ENCODE assay signal across 9 cellular contexts in genomic region chr7:117010375-117011133, GRCh38. TPM values are rescaled to one million over a fixed set of nuclear protein-coding genes. Genes with fewer than 3 reads are reported as not detected.
DNase-seq lines count a peak whose midpoint lies in the region; ATAC-seq lines count a peak whose summit lies in the region.
"Had no signal": no experiment of that assay in that cellular context is flagged by ENCODE, and none has a peak within 500 bp of the region (broad histone marks: within the 10 kb centered on the region; RNA-seq: fewer than 3 reads in every experiment).

No MANE protein-coding gene starts in this region.

- peak; percentile 37 for ATAC-seq in GM18499 (IDR thresholded peaks at IDR 0.05; ENCODE audit: insufficient read depth, unreplicated experiment)
- ATAC-seq in GM21528 (IDR thresholded peaks at IDR 0.05; ENCODE audit: low FRiP score, unreplicated experiment) = peak; percentile 44
- peak; percentile 36 for ATAC-seq in HG03571 (IDR thresholded peaks at IDR 0.05; ENCODE audit: unreplicated experiment)

- intact Hi-C loops in posterior vena cava (cut with DNase I) = no loop called here

- DNase-seq in glomerular visceral epithelial cell (ENCODE audit: extremely low spot score) (peak; percentile 2), NCI-H524 treated with DMSO at 0.1 percent for 48 hours (lab: John Stamatoyannopoulos, UW) (no peak), AG08395 (ENCODE audit: low spot score) (no peak), posterior vena cava (ENCODE audit: low spot score) (no peak), medulla oblongata (ENCODE audit: extremely low spot score) (no peak)
- DNase-seq: SHP77 had no signal

RNA-seq across cellular contexts. Expression of gene ST7, which starts 57.3 kb away (rescaled TPM):
- 10 to 100 TPM; 14.9 to 16.2 TPM for total RNA-seq in posterior vena cava
